ENCODE assay signal across 17 cellular contexts in the genomic region with DNA sequence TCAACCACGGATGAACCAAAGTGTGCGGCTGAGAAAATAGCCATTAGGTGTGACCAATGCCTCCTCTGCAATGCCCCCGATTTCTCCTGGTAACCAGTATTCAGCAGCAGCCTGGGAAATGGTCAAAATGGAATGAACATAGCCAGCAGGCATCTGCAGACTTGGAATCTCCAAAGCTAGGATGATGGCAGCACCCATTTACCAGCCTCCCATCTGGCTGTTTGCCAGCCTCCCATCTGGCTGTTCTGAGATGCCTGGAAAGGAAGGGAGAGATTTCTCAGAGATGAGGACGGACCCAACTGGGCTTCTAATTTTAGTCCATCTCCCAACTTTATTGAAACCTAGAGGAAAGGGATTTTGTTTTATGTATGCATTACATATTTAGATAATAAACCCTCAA. TPM values are rescaled to one million over a fixed set of nuclear protein-coding genes. Genes with fewer than 3 reads are reported as not detected.
DNase-seq lines count a peak whose midpoint lies in the region; ATAC-seq and TF ChIP-seq lines count a peak whose summit lies in the region.
"Had no signal": no experiment of that assay in that cellular context is flagged by ENCODE, and none has a peak within 500 bp of the region (broad histone marks: within the 10 kb centered on the region; RNA-seq: fewer than 3 reads in every experiment).

No MANE protein-coding gene starts in this region.

- intact Hi-C loops in left ventricle myocardium inferior (cut with micrococcal nuclease): no loop called here
- intact Hi-C loops in left lung (cut with DNase I): no loop called here

- H3K27me3 ChIP-seq in left ventricle myocardium inferior (ENCODE audit: low read depth) (no peaks in the 10 kb centered on the region), left lung (peaks cover 0 to 4% of the 10 kb centered on the region in 2 donors)
- H3K27me3 ChIP-seq: foreskin keratinocyte had no signal

- no peak overlapping the region for H3K27ac ChIP-seq in left ventricle myocardium inferior (replicated peaks)
- no peak overlapping the region for H3K27ac ChIP-seq in left lung
- H3K27ac ChIP-seq: foreskin keratinocyte had no signal

- TF ChIP-seq CTCF in left ventricle myocardium inferior (IDR thresholded peaks at IDR 0.05; ENCODE audit: borderline replicate concordance): no peak
- TF ChIP-seq CTCF in left lung (IDR thresholded peaks at IDR 0.05): no peak

- no peaks in the 10 kb centered on the region for H3K36me3 ChIP-seq in left ventricle myocardium inferior
- no peaks in the 10 kb centered on the region for H3K36me3 ChIP-seq in left lung

- DNase-seq in NCI-H510A (lab: John Stamatoyannopoulos, UW) (peak; percentile 6), NCI-H510A treated with DMSO at 0.1 percent for 48 hours (lab: John Stamatoyannopoulos, UW) (no peak), NCI-H82 (lab: John Stamatoyannopoulos, UW) (peak; percentile 74), hippocampal formation (lab: John Stamatoyannopoulos, UW) (peak; percentile 49 to 65), superior temporal gyrus (ENCODE audit: extremely low spot score) (peak; percentile 85), left ventricle myocardium inferior (no peak), NCI-H146 treated with DMSO at 0.1 percent for 48 hours (lab: John Stamatoyannopoulos, UW; ENCODE audit: unreplicated experiment) (no peak), left lung (no peak)
- DNase-seq: ACHN; activated CD4-positive, alpha-beta T cell treated with anti-CD3 and anti-CD28 coated beads, Interleukin-2, amount 10 ng/mL, durations not matched to agents 7 days and 5 days; effector CD8-positive, alpha-beta T cell; foreskin keratinocyte; kidney; naive thymus-derived CD4-positive, alpha-beta T cell; NCI-H2227 treated with DMSO at 0.1 percent for 48 hours; stimulated activated CD4-positive, alpha-beta T cell treated with anti-CD3 and anti-CD28 coated beads, Interleukin-12 subunit alpha, Interleukin-12 subunit beta, amount 100 ng/mL, for 4 hours; T-helper 17 cell had no signal

- H3K4me3 ChIP-seq in left ventricle myocardium inferior: no peak overlapping the region
- no peak overlapping the region for H3K4me3 ChIP-seq in left lung

- H3K4me1 ChIP-seq in left ventricle myocardium inferior (peaks cover 54% of the 10 kb centered on the region), left lung (peaks cover 7 to 12% of the 10 kb centered on the region in 2 donors)
- H3K4me1 ChIP-seq: foreskin keratinocyte had no signal

- ATAC-seq in left lung: no peak
- ATAC-seq: foreskin keratinocyte; naive thymus-derived CD4-positive, alpha-beta T cell; T-helper 17 cell had no signal

- H3K9me3 ChIP-seq in left ventricle myocardium inferior (replicated peaks) (no peaks in the 10 kb centered on the region), left lung (no peaks in the 10 kb centered on the region)

RNA-seq across cellular contexts. Expression of gene CLMN, which starts 16.2 kb away (rescaled TPM):
- 3.7 TPM for total RNA-seq in left ventricle myocardium inferior
- total RNA-seq in left lung: 10 to 100 TPM; 20.1 to 30.0 TPM

Comparison
In these comparisons a context has a peak if more than half of its experiments do, and no peak if none do; other contexts are left out.
1. DNase-seq: peak in NCI-H510A (single experiment), NCI-H82 (single experiment), hippocampal formation (2 of 2) and superior temporal gyrus (single experiment); none in NCI-H510A treated with DMSO at 0.1 percent for 48 hours (single experiment), left ventricle myocardium inferior (single experiment), NCI-H146 treated with DMSO at 0.1 percent for 48 hours (single experiment) and left lung (0 of 2).